Comparison of ENCODE assay signal across 8 cellular contexts in genomic region chr7:100345288-100345672, GRCh38. TPM values are rescaled to one million over a fixed set of nuclear protein-coding genes. Genes with fewer than 3 reads are reported as not detected.
A peak's percentile ranks its signal among the peaks of the same experiment; 100 is the strongest.
DNase-seq lines count a peak whose midpoint lies in the region; ATAC-seq and TF ChIP-seq lines count a peak whose summit lies in the region.
"Not testable (repeated sequence)": the region's sequence is repeated elsewhere in the genome, so short reads cannot be mapped to it uniquely, and the experiment has no call there.

No MANE protein-coding gene starts in this region.

- ATAC-seq in HG02678 (IDR thresholded peaks at IDR 0.05; ENCODE audit: unreplicated experiment): peak; percentile 37

- H3K4me3 Mint-ChIP-seq in glutamatergic neuron (ENCODE audit: unreplicated experiment): not testable (repeated sequence)

- peak; percentile 41 for TF ChIP-seq CTCF in GM13976 (IDR thresholded peaks at IDR 0.05; ENCODE audit: borderline replicate concordance, control extremely low read depth, extremely low read depth, insufficient read depth, missing control alignments)
- not testable (repeated sequence) for TF ChIP-seq CTCF in glutamatergic neuron (IDR thresholded peaks at IDR 0.05; ENCODE audit: partially characterized antibody, unreplicated experiment)

- H3K9me3 Mint-ChIP-seq in glutamatergic neuron (ENCODE audit: unreplicated experiment): not testable (repeated sequence)

- DNase-seq in GM13976 (ENCODE audit: low spot score): not testable (repeated sequence)
- DNase-seq in NCI-H1105 (lab: John Stamatoyannopoulos, UW) (peak; percentile 19), SW 1271 (lab: John Stamatoyannopoulos, UW) (peak; percentile 35 to 68), glutamatergic neuron (peak; percentile 93), pons (ENCODE audit: low spot score) (peak; percentile 42), ureter (ENCODE audit: low spot score) (peak; percentile 76)
- DNase-seq in activated naive CD4-positive, alpha-beta T cell treated with Interleukin-2 at 50 U/mL for 16 hours: peak; percentile 53

- not testable (repeated sequence) for H3K36me3 Mint-ChIP-seq in glutamatergic neuron (ENCODE audit: unreplicated experiment)

- H3K4me1 Mint-ChIP-seq in glutamatergic neuron (ENCODE audit: low read depth, unreplicated experiment): not testable (repeated sequence)

- in situ Hi-C loops in GM13976 (cut with MboI; ENCODE audit: low sequenced_read_pairs, unreplicated experiment): not testable (repeated sequence)

- H3K27ac Mint-ChIP-seq in glutamatergic neuron (ENCODE audit: unreplicated experiment): peak overlapping the region; percentile 79

- H3K27me3 Mint-ChIP-seq in glutamatergic neuron (ENCODE audit: unreplicated experiment): not testable (repeated sequence)

RNA-seq across cellular contexts. Expression of gene PILRB, which starts 12.6 kb away (rescaled TPM):
- 62.6 TPM for total RNA-seq in glutamatergic neuron (ENCODE audit: unreplicated experiment)
- 94.1 TPM for total RNA-seq in ureter

RNA-seq across cellular contexts. Expression of gene PILRA, which starts 28.0 kb away (rescaled TPM):
- total RNA-seq in glutamatergic neuron (ENCODE audit: unreplicated experiment) (12.5 TPM), ureter (21.6 TPM)

RNA-seq across cellular contexts. Expression of gene SPDYE3, which starts 37.8 kb away (rescaled TPM):
- total RNA-seq in glutamatergic neuron (ENCODE audit: unreplicated experiment) (not detected), ureter (not detected)
